10 cellular contexts compared by ENCODE assay signal in the genomic region with DNA sequence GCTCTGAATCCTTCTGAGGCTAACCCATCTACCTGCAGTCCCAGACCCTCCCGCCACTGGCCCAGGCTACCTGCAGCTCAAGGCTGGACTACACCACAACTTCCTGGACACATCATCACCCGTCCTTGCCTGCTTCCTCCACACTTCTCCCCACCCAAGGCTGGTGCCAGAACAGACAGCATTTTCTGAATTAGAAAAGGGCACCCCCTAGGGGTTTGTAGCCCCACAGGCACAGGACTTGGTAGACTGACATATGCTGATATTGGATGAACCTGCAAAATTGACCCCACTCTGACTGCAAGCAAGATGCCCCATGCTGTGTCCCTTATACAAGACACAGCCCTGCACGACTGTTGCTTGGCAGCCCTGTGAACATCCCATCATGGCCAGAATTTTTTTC.
DNase-seq lines count a peak whose midpoint lies in the region; ATAC-seq and TF ChIP-seq lines count a peak whose summit lies in the region.
"Had no signal": no experiment of that assay in that cellular context is flagged by ENCODE, and none has a peak within 500 bp of the region (broad histone marks: within the 10 kb centered on the region; RNA-seq: fewer than 3 reads in every experiment).

No MANE protein-coding gene starts in this region.

- no peaks in the 10 kb centered on the region for H3K9me3 Mint-ChIP-seq in endodermal cell

- 36 to 60% methylated on average over 1 to 3 of the region's 3 CpGs for WGBS in endodermal cell (ENCODE audit: insufficient coverage in 1 of 2, insufficient read length in 1 of 2), 2 experiments
- 22% methylated on average over 3 of the region's 3 CpGs for WGBS in esophagus muscularis mucosa

- peak; percentile 58 for DNase-seq in activated CD8-positive, alpha-beta memory T cell treated with anti-CD3 and anti-CD28 coated beads for 24 hours
- no peak for DNase-seq in activated CD8-positive, alpha-beta memory T cell treated with anti-CD3 and anti-CD28 coated beads, Interleukin-2, amount 50 U/mL, for 4 hours
- DNase-seq in NCI-H748 treated with DMSO at 0.1 percent for 48 hours (lab: John Stamatoyannopoulos, UW) (peak; percentile 3), endodermal cell (peak; percentile 69), esophagus muscularis mucosa (ENCODE audit: extremely low spot score) (no peak), NCI-H345 (lab: John Stamatoyannopoulos, UW) (no peak)
- peak; percentile 1 to 2 for DNase-seq in stimulated activated CD4-positive, alpha-beta T cell treated with anti-CD3 and anti-CD28 coated beads, Interleukin-4, amount 100 ng/mL, for 4 hours
- DNase-seq: activated effector memory CD4-positive, alpha-beta T cell treated with anti-CD3 and anti-CD28 coated beads, Interleukin-2, amount 50 U/mL, for 16 hours had no signal

- H3K27ac ChIP-seq in endodermal cell (ENCODE audit: low read depth, low read length) (no peak overlapping the region), esophagus muscularis mucosa (replicated peaks in 1 of 4) (no peak overlapping the region)
- H3K27ac ChIP-seq: BLaER1 had no signal

- ATAC-seq in HG03135 (IDR thresholded peaks at IDR 0.05; ENCODE audit: unreplicated experiment) = no peak

- no peaks in the 10 kb centered on the region for H3K4me1 Mint-ChIP-seq in endodermal cell

- H3K4me1 ChIP-seq in endodermal cell (ENCODE audit: control insufficient read depth, insufficient read depth, low read length) (no peaks in the 10 kb centered on the region), esophagus muscularis mucosa (no peaks in the 10 kb centered on the region)

- no peak overlapping the region for H3K27ac Mint-ChIP-seq in endodermal cell

- peaks cover 25% of the 10 kb centered on the region for H3K27me3 Mint-ChIP-seq in endodermal cell (ENCODE audit: insufficient read depth)

- H3K9me3 ChIP-seq in endodermal cell (ENCODE audit: control insufficient read depth, low read length) = no peaks in the 10 kb centered on the region
- H3K9me3 ChIP-seq in esophagus muscularis mucosa = no peaks in the 10 kb centered on the region
- H3K9me3 ChIP-seq: BLaER1 had no signal

- intact Hi-C loops in esophagus muscularis mucosa (cut with DNase I) = no loop called here

- no peaks in the 10 kb centered on the region for H3K36me3 Mint-ChIP-seq in endodermal cell (ENCODE audit: low read depth)

- H3K36me3 ChIP-seq in endodermal cell (ENCODE audit: control insufficient read depth, insufficient read depth, low read length) (no peaks in the 10 kb centered on the region), esophagus muscularis mucosa (no peaks in the 10 kb centered on the region)
- H3K36me3 ChIP-seq: BLaER1 had no signal

- TF ChIP-seq EP300 in esophagus muscularis mucosa (IDR thresholded peaks at IDR 0.05) = no peak

- H3K4me3 ChIP-seq in endodermal cell (ENCODE audit: low read length) (no peak overlapping the region), esophagus muscularis mucosa (no peak overlapping the region)
- H3K4me3 ChIP-seq: BLaER1 had no signal

- peak; percentile 71 for TF ChIP-seq CTCF in endodermal cell (conservative IDR thresholded peaks at IDR 0.05)
- no peak for TF ChIP-seq CTCF in esophagus muscularis mucosa (IDR thresholded peaks at IDR 0.05)

- H3K27me3 ChIP-seq in endodermal cell (ENCODE audit: control insufficient read depth, insufficient read depth, low read length, poor library complexity, severe bottlenecking) (no peaks in the 10 kb centered on the region), esophagus muscularis mucosa (peaks cover 0 to 31% (median 0%) of the 10 kb centered on the region in 4 donors)
- H3K27me3 ChIP-seq: BLaER1 had no signal

- H3K4me3 Mint-ChIP-seq in endodermal cell = no peak overlapping the region

- no peak for TF ChIP-seq POLR2A in esophagus muscularis mucosa (IDR thresholded peaks at IDR 0.05; ENCODE audit: low read depth)

- no peak overlapping the region for H3K9ac ChIP-seq in endodermal cell (ENCODE audit: extremely low read depth, low read length, poor library complexity, severe bottlenecking)
- H3K9ac ChIP-seq: BLaER1 had no signal

Comparison
In these comparisons a context has a peak if more than half of its experiments do, and no peak if none do; other contexts are left out.
1. DNase-seq: peak in activated CD8-positive, alpha-beta memory T cell treated with anti-CD3 and anti-CD28 coated beads for 24 hours (single experiment), NCI-H748 treated with DMSO at 0.1 percent for 48 hours (single experiment), endodermal cell (single experiment) and stimulated activated CD4-positive, alpha-beta T cell treated with anti-CD3 and anti-CD28 coated beads, Interleukin-4, amount 100 ng/mL, for 4 hours (2 of 2); none in activated CD8-positive, alpha-beta memory T cell treated with anti-CD3 and anti-CD28 coated beads, Interleukin-2, amount 50 U/mL, for 4 hours (single experiment), esophagus muscularis mucosa (single experiment) and NCI-H345 (single experiment).